Comparison of ENCODE assay signal across 8 cellular contexts in the genomic region with DNA sequence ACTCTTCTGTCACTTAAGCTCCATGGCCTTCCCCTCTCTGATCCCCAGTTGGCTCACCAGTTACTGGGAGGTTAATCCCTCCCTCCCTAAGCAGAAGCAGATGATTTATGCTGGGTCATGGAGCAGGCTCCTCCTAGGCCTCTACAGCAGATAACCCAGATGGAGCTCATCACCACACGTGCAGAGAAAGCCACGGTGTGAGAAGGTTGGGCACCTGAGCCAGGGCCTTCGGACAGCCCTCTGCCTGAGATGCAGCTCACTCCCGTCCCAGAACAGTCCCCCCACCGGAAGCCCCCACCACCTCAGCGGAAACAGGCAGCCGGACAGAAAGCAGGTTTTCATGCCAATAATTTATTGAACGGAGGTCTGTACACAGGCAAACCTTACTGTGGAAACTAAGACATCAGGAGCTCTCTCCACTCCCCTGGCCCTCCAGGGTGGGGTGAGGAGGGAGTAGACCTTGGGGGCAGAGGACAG. TPM values are rescaled to one million over a fixed set of nuclear protein-coding genes. Genes with fewer than 3 reads are reported as not detected.
DNase-seq lines count a peak whose midpoint lies in the region; ATAC-seq and TF ChIP-seq lines count a peak whose summit lies in the region.
"Had no signal": no experiment of that assay in that cellular context is flagged by ENCODE, and none has a peak within 500 bp of the region (broad histone marks: within the 10 kb centered on the region; RNA-seq: fewer than 3 reads in every experiment).

No MANE protein-coding gene starts in this region.

- H3K36me3 Mint-ChIP-seq in activated T-helper 2 cell treated with anti-CD3 and anti-CD28 coated beads, Interferon-gamma antibody, Interleukin-2, Interleukin-4, amounts not matched to agents 10 μg/mL and 5 μg/mL and 100 μg/mL, durations not matched to agents 14 hours and 24 hours and 36 hours (ENCODE audit: low read depth): peaks cover 88% of the 10 kb centered on the region

- peak; percentile 57 for DNase-seq in DMS 273 (lab: John Stamatoyannopoulos, UW; ENCODE audit: unreplicated experiment)
- DNase-seq in DMS 273 treated with DMSO at 0.1 percent for 48 hours (lab: John Stamatoyannopoulos, UW): no peak
- no peak for DNase-seq in activated T-helper 2 cell treated with anti-CD3 and anti-CD28 coated beads, Interferon-gamma antibody, Interleukin-2, Interleukin-4, amounts not matched to agents 10 μg/mL and 5 μg/mL and 100 μg/mL, durations not matched to agents 14 hours and 24 hours and 36 hours (ENCODE audit: low spot score)
- DNase-seq in germinal center (ENCODE audit: low spot score): no peak
- DNase-seq: KG1, RPMI8226 had no signal

- no peaks in the 10 kb centered on the region for H3K4me1 ChIP-seq in neutrophil (ENCODE audit: control insufficient read depth in 1 of 2, insufficient read depth in 1 of 2, low read depth in 1 of 2, low read length in 1 of 2)

- H3K27me3 Mint-ChIP-seq in activated T-helper 2 cell treated with anti-CD3 and anti-CD28 coated beads, Interferon-gamma antibody, Interleukin-2, Interleukin-4, amounts not matched to agents 10 μg/mL and 5 μg/mL and 100 μg/mL, durations not matched to agents 14 hours and 24 hours and 36 hours (ENCODE audit: low read depth): no peaks in the 10 kb centered on the region

- H3K9me3 ChIP-seq in neutrophil: no peaks in the 10 kb centered on the region

- H3K27me3 ChIP-seq in neutrophil: no peaks in the 10 kb centered on the region

- intact Hi-C loops in activated T-helper 2 cell treated with anti-CD3 and anti-CD28 coated beads, Interferon-gamma antibody, Interleukin-2, Interleukin-4, amounts not matched to agents 10 μg/mL and 5 μg/mL and 100 μg/mL, durations not matched to agents 14 hours and 24 hours and 36 hours (cut with micrococcal nuclease): no loop called here

- H3K27ac Mint-ChIP-seq in activated T-helper 2 cell treated with anti-CD3 and anti-CD28 coated beads, Interferon-gamma antibody, Interleukin-2, Interleukin-4, amounts not matched to agents 10 μg/mL and 5 μg/mL and 100 μg/mL, durations not matched to agents 14 hours and 24 hours and 36 hours: peak overlapping the region; percentile 60

- peaks cover 8% of the 10 kb centered on the region for H3K4me1 Mint-ChIP-seq in activated T-helper 2 cell treated with anti-CD3 and anti-CD28 coated beads, Interferon-gamma antibody, Interleukin-2, Interleukin-4, amounts not matched to agents 10 μg/mL and 5 μg/mL and 100 μg/mL, durations not matched to agents 14 hours and 24 hours and 36 hours (ENCODE audit: low read depth)

- H3K27ac ChIP-seq in neutrophil: peak overlapping the region; percentile 30

- H3K9me3 Mint-ChIP-seq in activated T-helper 2 cell treated with anti-CD3 and anti-CD28 coated beads, Interferon-gamma antibody, Interleukin-2, Interleukin-4, amounts not matched to agents 10 μg/mL and 5 μg/mL and 100 μg/mL, durations not matched to agents 14 hours and 24 hours and 36 hours: no peaks in the 10 kb centered on the region

- H3K4me3 Mint-ChIP-seq in activated T-helper 2 cell treated with anti-CD3 and anti-CD28 coated beads, Interferon-gamma antibody, Interleukin-2, Interleukin-4, amounts not matched to agents 10 μg/mL and 5 μg/mL and 100 μg/mL, durations not matched to agents 14 hours and 24 hours and 36 hours (ENCODE audit: low read depth): no peak overlapping the region

- no peak overlapping the region for H3K4me3 ChIP-seq in neutrophil (ENCODE audit: low read depth in 1 of 2, low read length in 1 of 2)

- no peak for TF ChIP-seq CTCF in neutrophil (IDR thresholded peaks at IDR 0.05)

- H3K36me3 ChIP-seq in neutrophil: peaks cover 85% of the 10 kb centered on the region

- no peak for ATAC-seq in GM19035 (IDR thresholded peaks at IDR 0.05; ENCODE audit: unreplicated experiment)

RNA-seq across cellular contexts. Expression of a gene that starts 9.8 kb away (rescaled TPM):
- total RNA-seq in activated T-helper 2 cell treated with anti-CD3 and anti-CD28 coated beads, Interferon-gamma antibody, Interleukin-2, Interleukin-4, amounts not matched to agents 10 μg/mL and 5 μg/mL and 100 μg/mL, durations not matched to agents 14 hours and 24 hours and 36 hours: 17.3 and 18.4 TPM in 2 replicates

RNA-seq across cellular contexts. Expression of a gene that starts 12.4 kb away (rescaled TPM):
- total RNA-seq in activated T-helper 2 cell treated with anti-CD3 and anti-CD28 coated beads, Interferon-gamma antibody, Interleukin-2, Interleukin-4, amounts not matched to agents 10 μg/mL and 5 μg/mL and 100 μg/mL, durations not matched to agents 14 hours and 24 hours and 36 hours: 32.1 and 33.6 TPM in 2 replicates

RNA-seq across cellular contexts. Expression of a gene that starts 12.5 kb away (rescaled TPM):
- total RNA-seq in activated T-helper 2 cell treated with anti-CD3 and anti-CD28 coated beads, Interferon-gamma antibody, Interleukin-2, Interleukin-4, amounts not matched to agents 10 μg/mL and 5 μg/mL and 100 μg/mL, durations not matched to agents 14 hours and 24 hours and 36 hours: 48.0 and 52.4 TPM in 2 replicates

RNA-seq across cellular contexts. Expression of a gene that starts 25.0 kb away (rescaled TPM):
- total RNA-seq in activated T-helper 2 cell treated with anti-CD3 and anti-CD28 coated beads, Interferon-gamma antibody, Interleukin-2, Interleukin-4, amounts not matched to agents 10 μg/mL and 5 μg/mL and 100 μg/mL, durations not matched to agents 14 hours and 24 hours and 36 hours: 58.4 and 59.1 TPM in 2 replicates

RNA-seq across cellular contexts. Expression of a gene that starts 39.2 kb away (rescaled TPM):
- total RNA-seq in activated T-helper 2 cell treated with anti-CD3 and anti-CD28 coated beads, Interferon-gamma antibody, Interleukin-2, Interleukin-4, amounts not matched to agents 10 μg/mL and 5 μg/mL and 100 μg/mL, durations not matched to agents 14 hours and 24 hours and 36 hours: 68.3 and 69.3 TPM in 2 replicates
